ENCODE assay signal across 8 cellular contexts in genomic region chr6:159973951-159974350, GRCh38. TPM values are rescaled to one million over a fixed set of nuclear protein-coding genes. Genes with fewer than 3 reads are reported as not detected.
DNase-seq lines count a peak whose midpoint lies in the region; ATAC-seq and TF ChIP-seq lines count a peak whose summit lies in the region.

No MANE protein-coding gene starts in this region.

- ATAC-seq in GM21360 (IDR thresholded peaks at IDR 0.05; ENCODE audit: unreplicated experiment) (peak; percentile 26), HG03565 (IDR thresholded peaks at IDR 0.05; ENCODE audit: unreplicated experiment) (peak; percentile 51), lung (ENCODE audit: insufficient read depth, low FRiP score) (no peak), lower lobe of right lung (no peak)
- peak; percentile 49 for ATAC-seq in activated CD8-positive, alpha-beta T cell treated with anti-CD3 and anti-CD28 coated beads for 36 hours

- CTCF ChIA-PET in activated CD8-positive, alpha-beta T cell treated with anti-CD3 and anti-CD28 coated beads for 36 hours (lab: Charles Lee): interaction anchor here (1.2 to 1.3 kb wide), 2 partner anchors 8 to 12 kb away, joined by 3 to 6 read pairs; no protein-coding TSS in a partner anchor

- H3K4me1 Mint-ChIP-seq in activated CD8-positive, alpha-beta T cell treated with anti-CD3 and anti-CD28 coated beads for 36 hours (ENCODE audit: low read depth): peaks cover 81% of the 10 kb centered on the region

- WGBS in lung, 2 donors: 83 to 90% methylated on average over 2 of the region's 2 CpGs

- POLR2A ChIA-PET in activated CD8-positive, alpha-beta T cell treated with anti-CD3 and anti-CD28 coated beads for 36 hours (lab: Charles Lee): interaction anchor here (1.1 to 1.4 kb wide), 2 partner anchors 8 to 15 kb away, joined by 3 read pairs; no protein-coding TSS in a partner anchor

- H3K27ac ChIP-seq in lung (ENCODE audit: low read depth in 1 of 2, low read length in 1 of 2): peak overlapping the region; percentile 40 to 42
- no peak overlapping the region for H3K27ac ChIP-seq in lower lobe of right lung

- H3K27ac Mint-ChIP-seq in activated CD8-positive, alpha-beta T cell treated with anti-CD3 and anti-CD28 coated beads for 36 hours: peak overlapping the region; percentile 84

- H3K9me3 ChIP-seq in lung (ENCODE audit: control insufficient read depth in 2 of 2, insufficient read depth in 1 of 2, low read length in 1 of 2): peaks cover 0 to 1% of the 10 kb centered on the region in 2 donors
- no peaks in the 10 kb centered on the region for H3K9me3 ChIP-seq in lower lobe of right lung

- peaks cover 34% of the 10 kb centered on the region for H3K36me3 Mint-ChIP-seq in activated CD8-positive, alpha-beta T cell treated with anti-CD3 and anti-CD28 coated beads for 36 hours (ENCODE audit: low read depth)

- H3K36me3 ChIP-seq in lung (ENCODE audit: control insufficient read depth in 2 of 2, insufficient read depth in 2 of 2, low read length in 2 of 2) (no peaks in the 10 kb centered on the region), lower lobe of right lung (no peaks in the 10 kb centered on the region)

- H3K4me3 ChIP-seq in lung (no peak overlapping the region), lower lobe of right lung (no peak overlapping the region)

- H3K4me3 Mint-ChIP-seq in activated CD8-positive, alpha-beta T cell treated with anti-CD3 and anti-CD28 coated beads for 36 hours: peak overlapping the region; percentile 39

- intact Hi-C loops in activated CD8-positive, alpha-beta T cell treated with anti-CD3 and anti-CD28 coated beads for 36 hours (cut with micrococcal nuclease): loop anchor here (2.0 to 10.0 kb wide), 2 partner anchors 185 to 249 kb away; partner anchors contain the start of genes TCP1 and WTAP
- intact Hi-C loops in lower lobe of right lung (cut with DNase I): no loop called here

- H3K27me3 ChIP-seq in lung (ENCODE audit: control insufficient read depth, insufficient read depth) (no peaks in the 10 kb centered on the region), lower lobe of right lung (ENCODE audit: low read depth) (no peaks in the 10 kb centered on the region)

- TF ChIP-seq CTCF in activated CD8-positive, alpha-beta T cell treated with anti-CD3 and anti-CD28 coated beads for 36 hours (IDR thresholded peaks at IDR 0.05): no peak
- TF ChIP-seq CTCF in lung (IDR thresholded peaks at IDR 0.05; ENCODE audit: control extremely low read depth, extremely low read depth): no peak
- TF ChIP-seq CTCF in lower lobe of right lung (IDR thresholded peaks at IDR 0.05): no peak

- DNase-seq in DMS53 (lab: John Stamatoyannopoulos, UW) (peak; percentile 88), lung (ENCODE audit: low spot score) (no peak), UCSD-AML1 (lab: John Stamatoyannopoulos, UW; ENCODE audit: unreplicated experiment) (no peak), lower lobe of right lung (no peak), NCI-H1105 (lab: John Stamatoyannopoulos, UW) (no peak)
- DNase-seq in activated CD8-positive, alpha-beta T cell treated with anti-CD3 and anti-CD28 coated beads for 36 hours: peak; percentile 62

- no peaks in the 10 kb centered on the region for H3K9me3 Mint-ChIP-seq in activated CD8-positive, alpha-beta T cell treated with anti-CD3 and anti-CD28 coated beads for 36 hours

- H3K4me1 ChIP-seq in lung (ENCODE audit: control insufficient read depth in 2 of 2, insufficient read depth in 2 of 2, low read length in 2 of 2) (peaks cover 30 to 48% of the 10 kb centered on the region in 2 donors), lower lobe of right lung (peaks cover 76% of the 10 kb centered on the region)

- no peaks in the 10 kb centered on the region for H3K27me3 Mint-ChIP-seq in activated CD8-positive, alpha-beta T cell treated with anti-CD3 and anti-CD28 coated beads for 36 hours

RNA-seq across cellular contexts. Expression of gene IGF2R, which starts 5.1 kb away (rescaled TPM):
- total RNA-seq in activated CD8-positive, alpha-beta T cell treated with anti-CD3 and anti-CD28 coated beads for 36 hours: 10 to 100 TPM; 81.7 to 82.4 TPM
- 100 to 1,000 TPM; 118 to 125 TPM for total RNA-seq in lung
- polyA plus RNA-seq in lung: 10 to 100 TPM; 30.0 to 67.3 TPM
- total RNA-seq in lower lobe of right lung: 156 TPM

Comparison
In these comparisons a context has a peak if more than half of its experiments do, and no peak if none do; other contexts are left out.
1. DNase-seq: peak in DMS53 (single experiment) and activated CD8-positive, alpha-beta T cell treated with anti-CD3 and anti-CD28 coated beads for 36 hours (single experiment); none in lung (single experiment), UCSD-AML1 (single experiment), lower lobe of right lung (single experiment) and NCI-H1105 (single experiment).
2. ATAC-seq: peak in GM21360 (single experiment), HG03565 (single experiment) and activated CD8-positive, alpha-beta T cell treated with anti-CD3 and anti-CD28 coated beads for 36 hours (single experiment); none in lung (single experiment) and lower lobe of right lung (0 of 2).